ENCODE assay signal across 8 cellular contexts in genomic region chr2:174683392-174683759, GRCh38.
DNase-seq lines count a peak whose midpoint lies in the region; ATAC-seq and TF ChIP-seq lines count a peak whose summit lies in the region.

No MANE protein-coding gene starts in this region.

- H3K36me3 Mint-ChIP-seq in brain: no peaks in the 10 kb centered on the region

- peaks cover 35% of the 10 kb centered on the region for H3K4me1 Mint-ChIP-seq in brain

- H3K27ac Mint-ChIP-seq in brain: peak overlapping the region; percentile 34 to 97 (median 86)

- TF ChIP-seq CTCF in BJ (IDR thresholded peaks at IDR 0.05; ENCODE audit: insufficient read depth, low read depth, low read length) (peak; percentile 44), brain (conservative IDR thresholded peaks at IDR 0.05) (peak in 1 of 2 experiments; percentile 12)

- peak overlapping the region; percentile 13 for H3K27ac ChIP-seq in subcutaneous abdominal adipose tissue (ENCODE audit: low read depth, low read length)

- peak overlapping the region; percentile 85 to 99 (median 91) for H3K4me3 Mint-ChIP-seq in brain

- DNase-seq in BJ (ENCODE audit: low read depth) (no peak), NOMO-1 treated with DMSO at 0.1 percent for 48 hours (lab: John Stamatoyannopoulos, UW; ENCODE audit: unreplicated experiment) (peak; percentile 62), left lobe of liver (ENCODE audit: low spot score) (no peak), cerebellum (ENCODE audit: low spot score) (no peak), NCI-H345 treated with DMSO at 0.1 percent for 48 hours (lab: John Stamatoyannopoulos, UW; ENCODE audit: unreplicated experiment) (no peak)

- peak overlapping the region; percentile 92 for H3K4me3 ChIP-seq in BJ (ENCODE audit: low read depth, low read length)
- peak overlapping the region; percentile 68 to 91 (median 80) for H3K4me3 ChIP-seq in subcutaneous abdominal adipose tissue (ENCODE audit: low read depth in 1 of 5, low read length in 5 of 5)

- H3K9me3 Mint-ChIP-seq in brain: no peaks in the 10 kb centered on the region

- peaks cover 1 to 25% (median 21%) of the 10 kb centered on the region in 5 donors for H3K4me1 ChIP-seq in subcutaneous abdominal adipose tissue (ENCODE audit: control insufficient read depth in 5 of 5, insufficient read depth in 5 of 5, low read length in 5 of 5)

- peaks cover 48% of the 10 kb centered on the region for H3K27me3 Mint-ChIP-seq in brain

- H3K27me3 ChIP-seq in BJ (ENCODE audit: control insufficient read depth, insufficient read depth, low read length): no peaks in the 10 kb centered on the region
- H3K27me3 ChIP-seq in subcutaneous abdominal adipose tissue (ENCODE audit: control insufficient read depth in 5 of 5, insufficient read depth in 4 of 5, low read length in 5 of 5): no peaks in the 10 kb centered on the region

- H3K9ac ChIP-seq in subcutaneous abdominal adipose tissue (ENCODE audit: low read length in 5 of 5): peak overlapping the region; percentile 44 to 77 (median 68)

- H3K36me3 ChIP-seq in BJ (ENCODE audit: control insufficient read depth, insufficient read depth, low read length) (no peaks in the 10 kb centered on the region), subcutaneous abdominal adipose tissue (ENCODE audit: control insufficient read depth in 5 of 5, insufficient read depth in 5 of 5, low read length in 5 of 5) (peaks cover 0 to 3% (median 0%) of the 10 kb centered on the region in 5 donors)

- CTCF ChIA-PET in BJ (lab: Yijun Ruan, JAX): interaction anchor here (0.6 to 7.6 kb wide), 8 partner anchors 14 to 220 kb away, joined by 3 to 94 read pairs (median 4); no protein-coding TSS in a partner anchor

- no peaks in the 10 kb centered on the region for H3K9me3 ChIP-seq in subcutaneous abdominal adipose tissue (ENCODE audit: control insufficient read depth in 5 of 5, low read length in 5 of 5)

- peak; percentile 37 for ATAC-seq in GM19438 (IDR thresholded peaks at IDR 0.05; ENCODE audit: low read depth, unreplicated experiment)
- peak; percentile 16 for ATAC-seq in left lobe of liver

- POLR2A ChIA-PET in BJ (lab: Charles Lee): interaction anchor here (0.6 to 0.7 kb wide), 2 partner anchors 20 to 108 kb away, joined by 4 to 6 read pairs; no protein-coding TSS in a partner anchor
